1 cellular context compared by ENCODE assay signal in genomic region chr5:141883184-141883947, GRCh38.
TF ChIP-seq lines count a peak whose summit lies in the region.

No MANE protein-coding gene starts in this region.

TF ChIP-seq in HepG2, 621 proteins besides CTCF, POLR2A, EP300 and RAD21:
- TF ChIP-seq HBP1 (CRISPR knock-in tag; IDR thresholded peaks at IDR 0.05; ENCODE audit: low read depth) = 0 out of 2 replicates have a peak, but pooled peaks have one; percentile 54
- TF ChIP-seq ZNF761 (CRISPR knock-in tag; conservative IDR thresholded peaks at IDR 0.05) = no peak
- peak; percentile 38; the same call in 1 of the 2 replicates for TF ChIP-seq SALL1 (CRISPR knock-in tag; IDR thresholded peaks at IDR 0.05)
- TF ChIP-seq ZNF687 (CRISPR knock-in tag; IDR thresholded peaks at IDR 0.05) = peak; percentile 32
- TF ChIP-seq EHMT2 (IDR thresholded peaks at IDR 0.05; ENCODE audit: borderline replicate concordance, low read depth, low read length) = peak; percentile 81; the same call in 1 of the 2 replicates
- no peak for TF ChIP-seq TBX3 (IDR thresholded peaks at IDR 0.05; ENCODE audit: borderline replicate concordance)
- TF ChIP-seq KDM2A (CRISPR knock-in tag; IDR thresholded peaks at IDR 0.05; ENCODE audit: borderline replicate concordance, low read depth) = peak; percentile 34; the same call in 1 of the 2 replicates
- TF ChIP-seq ZNF232 (CRISPR knock-in tag; IDR thresholded peaks at IDR 0.05; ENCODE audit: borderline replicate concordance) = peak; percentile 47; the same call in 1 of the 2 replicates
- TF ChIP-seq ELF3 (CRISPR knock-in tag; IDR thresholded peaks at IDR 0.05) = 0 out of 2 replicates have a peak, but pooled peaks have one; percentile 28
- TF ChIP-seq KDM3A (CRISPR knock-in tag; IDR thresholded peaks at IDR 0.05; ENCODE audit: low read depth) = no peak
- 0 out of 2 replicates have a peak, but pooled peaks have one; percentile 9 for TF ChIP-seq RARA (CRISPR knock-in tag; IDR thresholded peaks at IDR 0.05)
- no peak for TF ChIP-seq SIN3B (IDR thresholded peaks at IDR 0.05; ENCODE audit: low read length)
- TF ChIP-seq REST (IDR thresholded peaks at IDR 0.05; ENCODE audit: borderline replicate concordance in 1 of 2, low read depth in 1 of 2, low read length in 2 of 2) = peak; percentile 93 to 97
- TF ChIP-seq MIER2 (CRISPR knock-in tag; IDR thresholded peaks at IDR 0.05) = peak; percentile 95
- TF ChIP-seq WIZ (CRISPR knock-in tag; IDR thresholded peaks at IDR 0.05) = peak; percentile 75; the same call in 1 of the 2 replicates
- TF ChIP-seq SAP130 (CRISPR knock-in tag; IDR thresholded peaks at IDR 0.05; ENCODE audit: low read depth) = 0 out of 2 replicates have a peak, but pooled peaks have one; percentile 16
- 0 out of 2 replicates have a peak, but pooled peaks have one; percentile 30 for TF ChIP-seq ZNF564 (CRISPR knock-in tag; IDR thresholded peaks at IDR 0.05)
- no peak for TF ChIP-seq LCORL (IDR thresholded peaks at IDR 0.05)
- TF ChIP-seq LCORL (CRISPR knock-in tag; IDR thresholded peaks at IDR 0.05) = no peak
- TF ChIP-seq, protein P1, sequence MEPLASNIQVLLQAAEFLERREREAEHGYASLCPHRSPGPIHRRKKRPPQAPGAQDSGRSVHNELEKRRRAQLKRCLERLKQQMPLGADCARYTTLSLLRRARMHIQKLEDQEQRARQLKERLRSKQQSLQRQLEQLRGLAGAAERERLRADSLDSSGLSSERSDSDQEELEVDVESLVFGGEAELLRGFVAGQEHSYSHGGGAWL (CRISPR knock-in tag; IDR thresholded peaks at IDR 0.05) = peak; percentile 50; the same call in 1 of the 2 replicates
- 0 out of 2 replicates have a peak, but pooled peaks have one; percentile 21 for TF ChIP-seq ZNF563 (CRISPR knock-in tag; IDR thresholded peaks at IDR 0.05)
- TF ChIP-seq, protein P2, sequence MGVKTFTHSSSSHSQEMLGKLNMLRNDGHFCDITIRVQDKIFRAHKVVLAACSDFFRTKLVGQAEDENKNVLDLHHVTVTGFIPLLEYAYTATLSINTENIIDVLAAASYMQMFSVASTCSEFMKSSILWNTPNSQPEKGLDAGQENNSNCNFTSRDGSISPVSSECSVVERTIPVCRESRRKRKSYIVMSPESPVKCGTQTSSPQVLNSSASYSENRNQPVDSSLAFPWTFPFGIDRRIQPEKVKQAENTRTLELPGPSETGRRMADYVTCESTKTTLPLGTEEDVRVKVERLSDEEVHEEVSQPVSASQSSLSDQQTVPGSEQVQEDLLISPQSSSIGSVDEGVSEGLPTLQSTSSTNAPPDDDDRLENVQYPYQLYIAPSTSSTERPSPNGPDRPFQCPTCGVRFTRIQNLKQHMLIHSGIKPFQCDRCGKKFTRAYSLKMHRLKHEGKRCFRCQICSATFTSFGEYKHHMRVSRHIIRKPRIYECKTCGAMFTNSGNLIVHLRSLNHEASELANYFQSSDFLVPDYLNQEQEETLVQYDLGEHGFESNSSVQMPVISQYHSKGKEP (CRISPR knock-in tag; IDR thresholded peaks at IDR 0.05) = 0 out of 2 replicates have a peak, but pooled peaks have one; percentile 37
- peak; percentile 59; the same call in 1 of the 2 replicates for TF ChIP-seq PATZ1 (CRISPR knock-in tag; IDR thresholded peaks at IDR 0.05)
- 0 out of 2 replicates have a peak, but pooled peaks have one; percentile 28 for TF ChIP-seq HOXA9 (CRISPR knock-in tag; IDR thresholded peaks at IDR 0.05; ENCODE audit: borderline replicate concordance)
- TF ChIP-seq ZNF768 (CRISPR knock-in tag; IDR thresholded peaks at IDR 0.05) = peak; percentile 31; the same call in 1 of the 2 replicates
- TF ChIP-seq ZSCAN21 (CRISPR knock-in tag; IDR thresholded peaks at IDR 0.05; ENCODE audit: borderline replicate concordance) = peak; percentile 61; the same call in 1 of the 2 replicates
- TF ChIP-seq HDAC2 (CRISPR knock-in tag; IDR thresholded peaks at IDR 0.05) = 0 out of 2 replicates have a peak, but pooled peaks have one; percentile 30
- TF ChIP-seq ZSCAN22 (CRISPR knock-in tag; IDR thresholded peaks at IDR 0.05) = peak; percentile 68; the same call in 1 of the 2 replicates
- no peak for TF ChIP-seq TFDP1 (CRISPR knock-in tag; IDR thresholded peaks at IDR 0.05; ENCODE audit: borderline replicate concordance)
